20 cellular contexts compared by ENCODE assay signal in genomic region chr1:110556471-110556807, GRCh38. TPM values are rescaled to one million over a fixed set of nuclear protein-coding genes. Genes with fewer than 3 reads are reported as not detected.
DNase-seq lines count a peak whose midpoint lies in the region; ATAC-seq and TF ChIP-seq lines count a peak whose summit lies in the region.
"Had no signal": no experiment of that assay in that cellular context is flagged by ENCODE, and none has a peak within 500 bp of the region (broad histone marks: within the 10 kb centered on the region; RNA-seq: fewer than 3 reads in every experiment).

No MANE protein-coding gene starts in this region.

- H3K4me1 ChIP-seq in SJCRH30 (no peaks in the 10 kb centered on the region), psoas muscle (peaks cover 6% of the 10 kb centered on the region), mesenchymal stem cell (ENCODE audit: control insufficient read depth, insufficient read depth, low read depth, low read length) (peaks cover 6% of the 10 kb centered on the region)

- no peaks in the 10 kb centered on the region for H3K36me3 ChIP-seq in SJCRH30
- no peaks in the 10 kb centered on the region for H3K36me3 ChIP-seq in psoas muscle (ENCODE audit: insufficient read depth in 1 of 2, low read depth in 1 of 2)
- peaks cover 0 to 3% of the 10 kb centered on the region in 2 experiments for H3K36me3 ChIP-seq in mesenchymal stem cell (ENCODE audit: control insufficient read depth in 1 of 2, insufficient read depth in 2 of 2, low read depth in 1 of 2, low read length in 2 of 2)
- H3K36me3 ChIP-seq: left lung had no signal

- no peaks in the 10 kb centered on the region for H3K79me1 ChIP-seq in mesenchymal stem cell (replicated peaks; ENCODE audit: low read length, poor library complexity, severe bottlenecking)

- intact Hi-C loops in psoas muscle (cut with DNase I) = loop anchor here in 1 of 2 donors (2.0 kb wide), 1 partner anchor 58 kb away; no protein-coding TSS in a partner anchor

- H3K27me3 ChIP-seq in SJCRH30 = 0 out of 2 replicates have a peak, but pooled peaks cover 7% of the 10 kb centered on the region
- peaks cover 0 to 40% (median 1%) of the 10 kb centered on the region in 3 donors for H3K27me3 ChIP-seq in psoas muscle (ENCODE audit: insufficient read depth in 3 of 3, low read length in 2 of 3)
- H3K27me3 ChIP-seq in mesenchymal stem cell (ENCODE audit: control insufficient read depth in 1 of 2, insufficient read depth in 1 of 2, low read length in 2 of 2) = peaks cover 51 to 85% of the 10 kb centered on the region in 2 experiments

- H2AK5ac ChIP-seq in mesenchymal stem cell (ENCODE audit: low read length, severe bottlenecking) = no peak overlapping the region

- H2BK5ac ChIP-seq in mesenchymal stem cell (ENCODE audit: low read depth, low read length, poor library complexity, severe bottlenecking) = no peak overlapping the region

- no peak overlapping the region for H2BK12ac ChIP-seq in mesenchymal stem cell (ENCODE audit: low read length in 2 of 2)

- H3K4me3 Mint-ChIP-seq in stimulated activated effector memory CD8-positive, alpha-beta T cell treated with anti-CD3 and anti-CD28 coated beads, Interleukin-12 subunit alpha, Interleukin-12 subunit beta, amount 100 ng/mL, for 72 hours = no peak overlapping the region
- H3K4me3 Mint-ChIP-seq: stimulated activated naive CD8-positive, alpha-beta T cell treated with anti-CD3 and anti-CD28 coated beads, Interleukin-15, Interleukin-2, amounts not matched to agents 100 ng/mL and 50 ng/mL, for 24 hours had no signal

- H3K27ac Mint-ChIP-seq in stimulated activated effector memory CD8-positive, alpha-beta T cell treated with anti-CD3 and anti-CD28 coated beads, Interleukin-12 subunit alpha, Interleukin-12 subunit beta, amount 100 ng/mL, for 72 hours = no peak overlapping the region
- H3K27ac Mint-ChIP-seq: activated naive CD8-positive, alpha-beta T cell; progenitor cell of endocrine pancreas; stimulated activated naive CD8-positive, alpha-beta T cell treated with anti-CD3 and anti-CD28 coated beads, Interleukin-15, Interleukin-2, amounts not matched to agents 100 ng/mL and 50 ng/mL, for 24 hours had no signal

- no peak overlapping the region for H3K4me3 ChIP-seq in SJCRH30
- no peak overlapping the region for H3K4me3 ChIP-seq in psoas muscle
- H3K4me3 ChIP-seq in mesenchymal stem cell (ENCODE audit: insufficient read depth in 1 of 2, low read depth in 1 of 2, low read length in 2 of 2) = no peak overlapping the region
- H3K4me3 ChIP-seq: left lung, SK-N-MC had no signal

- no peak overlapping the region for H3K4ac ChIP-seq in mesenchymal stem cell (ENCODE audit: low read depth in 1 of 2, low read length in 2 of 2)

- H3K27ac ChIP-seq in SJCRH30 = no peak overlapping the region
- H3K27ac ChIP-seq in psoas muscle = no peak overlapping the region
- no peak overlapping the region for H3K27ac ChIP-seq in mesenchymal stem cell (ENCODE audit: low read length, poor library complexity, severe bottlenecking)
- H3K27ac ChIP-seq: left lung, SK-N-MC had no signal

- H2BK15ac ChIP-seq in mesenchymal stem cell (ENCODE audit: low read depth, poor library complexity, severe bottlenecking) = no peak overlapping the region

- H3K9me3 ChIP-seq in SJCRH30 (replicated peaks) = no peaks in the 10 kb centered on the region
- no peaks in the 10 kb centered on the region for H3K9me3 ChIP-seq in psoas muscle
- H3K9me3 ChIP-seq in mesenchymal stem cell (ENCODE audit: control insufficient read depth, low read length) = no peaks in the 10 kb centered on the region
- H3K9me3 ChIP-seq: left lung had no signal

- H4K8ac ChIP-seq in mesenchymal stem cell (ENCODE audit: low read length) = no peak overlapping the region

- peaks cover 9% of the 10 kb centered on the region for H3K4me1 Mint-ChIP-seq in stimulated activated effector memory CD8-positive, alpha-beta T cell treated with anti-CD3 and anti-CD28 coated beads, Interleukin-12 subunit alpha, Interleukin-12 subunit beta, amount 100 ng/mL, for 72 hours

- DNase-seq in COLO829 (ENCODE audit: low spot score) (peak; percentile 32), SJCRH30 (peak; percentile 9 to 27), globus pallidus (ENCODE audit: low spot score) (peak; percentile 99), psoas muscle (no peak), NK-92 (lab: John Stamatoyannopoulos, UW; ENCODE audit: unreplicated experiment) (no peak), mesenchymal stem cell (no peak), NCI-H146 (lab: John Stamatoyannopoulos, UW) (no peak)
- no peak for DNase-seq in stimulated activated effector memory CD8-positive, alpha-beta T cell treated with anti-CD3 and anti-CD28 coated beads, Interleukin-12 subunit alpha, Interleukin-12 subunit beta, amount 100 ng/mL, for 72 hours (ENCODE audit: low spot score in 2 of 2)
- DNase-seq: activated CD4-positive, alpha-beta T cell treated with anti-CD3 and anti-CD28 coated beads, Interleukin-2, amount 50 U/mL, for 1 hour; activated T-cell treated with anti-CD3 and anti-CD28 coated beads, Interleukin-2, amount 50 U/mL, for 48 hours; effector CD4-positive, alpha-beta T cell; GDM1; left lung had no signal

- TF ChIP-seq CTCF in psoas muscle (IDR thresholded peaks at IDR 0.05) = no peak

- no peak overlapping the region for H4K91ac ChIP-seq in mesenchymal stem cell (ENCODE audit: low read length)

- WGBS in psoas muscle, 3 donors = 27 to 34% (median 33%) methylated on average over 5 of the region's 5 CpGs
- WGBS in mesenchymal stem cell = 78% methylated on average over 5 of the region's 5 CpGs

- peak in 3 of 4 donors; percentile 19 to 24 (median 21) for ATAC-seq in psoas muscle
- ATAC-seq in stimulated activated effector memory CD8-positive, alpha-beta T cell treated with anti-CD3 and anti-CD28 coated beads, Interleukin-12 subunit alpha, Interleukin-12 subunit beta, amount 100 ng/mL, for 72 hours = no peak

- peak overlapping the region in 1 of 2 experiments; percentile 43 for H3K23ac ChIP-seq in mesenchymal stem cell (ENCODE audit: low read length in 2 of 2)

- no peak overlapping the region for H3K14ac ChIP-seq in mesenchymal stem cell (ENCODE audit: low read length in 2 of 2)

- no peaks in the 10 kb centered on the region for H3K36me3 Mint-ChIP-seq in stimulated activated effector memory CD8-positive, alpha-beta T cell treated with anti-CD3 and anti-CD28 coated beads, Interleukin-12 subunit alpha, Interleukin-12 subunit beta, amount 100 ng/mL, for 72 hours
- H3K36me3 Mint-ChIP-seq: activated naive CD8-positive, alpha-beta T cell had no signal

- no peaks in the 10 kb centered on the region for H3K9me3 Mint-ChIP-seq in stimulated activated effector memory CD8-positive, alpha-beta T cell treated with anti-CD3 and anti-CD28 coated beads, Interleukin-12 subunit alpha, Interleukin-12 subunit beta, amount 100 ng/mL, for 72 hours
- H3K9me3 Mint-ChIP-seq: stimulated activated naive CD8-positive, alpha-beta T cell treated with anti-CD3 and anti-CD28 coated beads, Interleukin-15, Interleukin-2, amounts not matched to agents 100 ng/mL and 50 ng/mL, for 24 hours had no signal

- H2AFZ ChIP-seq in mesenchymal stem cell (ENCODE audit: low read depth, low read length) = no peak overlapping the region

- no peak overlapping the region for H3K4me2 ChIP-seq in mesenchymal stem cell (ENCODE audit: low read length, poor library complexity, severe bottlenecking)

- H2BK120ac ChIP-seq in mesenchymal stem cell (ENCODE audit: low read depth, low read length) = no peak overlapping the region

- H3K9ac ChIP-seq in mesenchymal stem cell (ENCODE audit: low read length) = no peak overlapping the region

- H3K18ac ChIP-seq in mesenchymal stem cell (ENCODE audit: low read depth in 1 of 2, low read length in 2 of 2) = no peak overlapping the region

RNA-seq across cellular contexts. Expression of gene KCNA10, which starts 37.5 kb away (rescaled TPM):
- total RNA-seq in SJCRH30 (2014; rRNA removed; shearing (Covaris generic)) = not detected in 2 replicates
- not detected for total RNA-seq in psoas muscle
- not detected for polyA plus RNA-seq in psoas muscle
- polyA plus RNA-seq in mesenchymal stem cell (2013, experiment 1 of 2) = not detected
- polyA plus RNA-seq in mesenchymal stem cell (2013, experiment 2 of 2) = not detected
- total RNA-seq: bronchial epithelial cell, H4, HT1080, left lung, progenitor cell of endocrine pancreas had no signal

RNA-seq across cellular contexts. Expression of gene KCNA2, which starts 49.7 kb away (rescaled TPM):
- total RNA-seq in SJCRH30 (2014; rRNA removed; shearing (Covaris generic)) = not detected in 2 replicates
- 1 to 10 TPM in 1 of 4 donors, under 1 TPM in 3; 0.05 to 1.1 (median 0.64) TPM for total RNA-seq in psoas muscle
- polyA plus RNA-seq in psoas muscle = under 1 TPM; 0.06 to 0.43 (median 0.14) TPM
- not detected for polyA plus RNA-seq in mesenchymal stem cell (2013, experiment 1 of 2)
- 0.01 TPM for polyA plus RNA-seq in mesenchymal stem cell (2013, experiment 2 of 2)
- total RNA-seq: bronchial epithelial cell, HT1080 had no signal

Comparison
In these comparisons a context has a peak if more than half of its experiments do, and no peak if none do; other contexts are left out.
1. DNase-seq: peak in COLO829 (single experiment), SJCRH30 (2 of 2) and globus pallidus (single experiment); none in psoas muscle (0 of 2), NK-92 (single experiment), mesenchymal stem cell (single experiment), stimulated activated effector memory CD8-positive, alpha-beta T cell treated with anti-CD3 and anti-CD28 coated beads, Interleukin-12 subunit alpha, Interleukin-12 subunit beta, amount 100 ng/mL, for 72 hours (0 of 2) and NCI-H146 (single experiment).